ENCODE assay signal across 17 cellular contexts in genomic region chr5:129104910-129105455, GRCh38. TPM values are rescaled to one million over a fixed set of nuclear protein-coding genes. Genes with fewer than 3 reads are reported as not detected.
DNase-seq lines count a peak whose midpoint lies in the region; ATAC-seq, FAIRE-seq and TF ChIP-seq lines count a peak whose summit lies in the region.
"Had no signal": no experiment of that assay in that cellular context is flagged by ENCODE, and none has a peak within 500 bp of the region (broad histone marks: within the 10 kb centered on the region; RNA-seq: fewer than 3 reads in every experiment).

No MANE protein-coding gene starts in this region.

- H3K4ac ChIP-seq in H1 (replicated peaks; ENCODE audit: insufficient read length, low read depth, low read length): no peak overlapping the region

- H3K4me3 ChIP-seq in A549 (no peak overlapping the region), H1 (ENCODE audit: extremely low read depth in 1 of 4, insufficient read depth in 2 of 4, low read depth in 3 of 4, low read length in 4 of 4) (no peak overlapping the region), subcutaneous abdominal adipose tissue (ENCODE audit: low read depth in 1 of 5, low read length in 5 of 5) (no peak overlapping the region), MM.1S (ENCODE audit: low read length) (no peak overlapping the region)

- H3K4me1 ChIP-seq in A549: no peaks in the 10 kb centered on the region
- no peaks in the 10 kb centered on the region for H3K4me1 ChIP-seq in H1 (replicated peaks in 1 of 4; ENCODE audit: control insufficient read depth in 3 of 4, insufficient read depth in 4 of 4, low read length in 3 of 4)
- H3K4me1 ChIP-seq in subcutaneous abdominal adipose tissue (ENCODE audit: control insufficient read depth in 5 of 5, insufficient read depth in 5 of 5, low read length in 5 of 5): peaks cover 0 to 31% (median 16%) of the 10 kb centered on the region in 5 donors
- H3K4me1 ChIP-seq in MM.1S (ENCODE audit: low read length): no peaks in the 10 kb centered on the region
- H3K4me1 ChIP-seq: Caco-2 had no signal

- no peak overlapping the region for H4K91ac ChIP-seq in H1 (replicated peaks; ENCODE audit: insufficient read length, low read length)

- H3K9me3 ChIP-seq in A549 (no peaks in the 10 kb centered on the region), H1 (ENCODE audit: insufficient read depth in 2 of 2, low read depth in 1 of 2, low read length in 1 of 2) (no peaks in the 10 kb centered on the region), subcutaneous abdominal adipose tissue (ENCODE audit: control insufficient read depth in 5 of 5, low read length in 5 of 5) (no peaks in the 10 kb centered on the region), MM.1S (replicated peaks; ENCODE audit: insufficient read depth, low read length) (no peaks in the 10 kb centered on the region)
- H3K9me3 ChIP-seq: Caco-2 had no signal

- POLR2A ChIA-PET in A549 (lab: Yijun Ruan, JAX): no interaction called here
- POLR2A ChIA-PET in H1 (lab: Charles Lee; ENCODE audit: partially characterized antibody): no interaction called here

- H3K27me3 ChIP-seq in H1 (replicated peaks in 1 of 4; ENCODE audit: control insufficient read depth in 3 of 4, extremely low read depth in 1 of 4, insufficient read depth in 3 of 4, low read length in 3 of 4) (no peaks in the 10 kb centered on the region), subcutaneous abdominal adipose tissue (ENCODE audit: control insufficient read depth in 5 of 5, insufficient read depth in 4 of 5, low read length in 5 of 5) (no peaks in the 10 kb centered on the region), MM.1S (replicated peaks; ENCODE audit: insufficient read depth, low read length) (no peaks in the 10 kb centered on the region)

- no peak overlapping the region for H2BK5ac ChIP-seq in H1 (ENCODE audit: low read depth, low read length)

- H3K27ac ChIP-seq in A549 (no peak overlapping the region), H1 (ENCODE audit: low read depth, low read length) (no peak overlapping the region), subcutaneous abdominal adipose tissue (ENCODE audit: low read depth, low read length) (peak overlapping the region; percentile 55), MM.1S (ENCODE audit: low read length) (no peak overlapping the region)
- H3K27ac ChIP-seq: C4-2B had no signal

- 83% methylated on average over 5 of the region's 5 CpGs for WGBS in A549 (ENCODE audit: missing lambda C conversion rate)
- WGBS in H1 (ENCODE audit: extremely low coverage in 1 of 2, insufficient coverage in 1 of 2, insufficient read length in 1 of 2, insufficient replicate concordance in 2 of 2, low coverage in 1 of 2, low lambda C conversion rate in 2 of 2, missing lambda C conversion rate in 1 of 2), 2 experiments: 95% methylated on average over 5 of the region's 5 CpGs; no CpG with 5 or more reads in 1 of the 2 experiments

- H2AFZ ChIP-seq in H1 (ENCODE audit: low read length) (no peak overlapping the region), MM.1S (ENCODE audit: low read length) (no peak overlapping the region)

- H3K23me2 ChIP-seq in H1 (ENCODE audit: low read depth, low read length): no peaks in the 10 kb centered on the region

- no peak overlapping the region for H2BK120ac ChIP-seq in H1 (replicated peaks; ENCODE audit: low read depth, low read length)

- no peak overlapping the region for H2BK20ac ChIP-seq in H1 (ENCODE audit: low read length)

- H3K9ac ChIP-seq in H1 (replicated peaks in 1 of 4; ENCODE audit: extremely low read depth in 1 of 4, low read depth in 3 of 4, low read length in 3 of 4) (no peak overlapping the region), subcutaneous abdominal adipose tissue (ENCODE audit: low read length in 5 of 5) (no peak overlapping the region), MM.1S (ENCODE audit: low read length) (no peak overlapping the region)

- H3K79me2 ChIP-seq in H1 (ENCODE audit: control insufficient read depth in 1 of 2, insufficient read depth in 2 of 2, low read length in 2 of 2) (peaks cover 0 to 25% of the 10 kb centered on the region in 2 experiments; a peak in 2 of 4 replicates), MM.1S (ENCODE audit: low read length) (peaks cover 34% of the 10 kb centered on the region)

- H2BK12ac ChIP-seq in H1 (ENCODE audit: low read depth, low read length): no peak overlapping the region

- FAIRE-seq in A549 (lab: Jason Lieb, UNC): no peak
- FAIRE-seq in GM12892 (lab: Jason Lieb, UNC): peak; percentile 17
- FAIRE-seq in H1 (lab: Jason Lieb, UNC): no peak
- FAIRE-seq: D721Med, GM19239, HTR-8/SVneo had no signal

- CTCF ChIA-PET in A549 (lab: Yijun Ruan, JAX): no interaction called here
- CTCF ChIA-PET in H1 (lab: Charles Lee; ENCODE audit: partially characterized antibody): interaction anchor here (0.9 to 1.7 kb wide), 4 partner anchors 9 to 204 kb away, joined by 3 to 5 read pairs (median 4); no protein-coding TSS in a partner anchor

- no peak for ATAC-seq in A549
- no peak for ATAC-seq in GM19395 (IDR thresholded peaks at IDR 0.05; ENCODE audit: unreplicated experiment)

- H3K14ac ChIP-seq in H1 (ENCODE audit: insufficient read length): no peak overlapping the region

- H3K18ac ChIP-seq in H1 (ENCODE audit: extremely low read depth, low read length): no peak overlapping the region

- TF ChIP-seq CTCF in A549 (IDR thresholded peaks at IDR 0.05): no peak
- no peak for TF ChIP-seq CTCF in H1 (IDR thresholded peaks at IDR 0.05; ENCODE audit: control extremely low read depth in 1 of 3, insufficient read depth in 1 of 3, low read depth in 1 of 3, low read length in 3 of 3)
- no peak for TF ChIP-seq CTCF in MM.1S (IDR thresholded peaks at IDR 0.05; ENCODE audit: low read length)

- H4K8ac ChIP-seq in H1 (ENCODE audit: extremely low read depth, insufficient read depth, low read length): no peak overlapping the region

- no peak for DNase-seq in A549 (ENCODE audit: low read depth in 1 of 2, low spot score in 1 of 2)
- DNase-seq in GM12892 (ENCODE audit: insufficient read length): no peak
- no peak for DNase-seq in H1 (ENCODE audit: low read depth in 1 of 2, low spot score in 2 of 2)
- no peak for DNase-seq in MM.1S
- DNase-seq: AML-193; Caco-2; CD4-positive, alpha-beta T cell; DMS79 treated with DMSO at 0.1 percent for 48 hours; GF-D8; GOT3; H9 had no signal

- TF ChIP-seq RAD21 in A549 (conservative IDR thresholded peaks at IDR 0.05 in 1 of 2, IDR thresholded peaks at IDR 0.05 in 1 of 2) (no peak), H1 (IDR thresholded peaks at IDR 0.05 in 1 of 2, conservative IDR thresholded peaks at IDR 0.05 in 1 of 2; ENCODE audit: low read depth in 2 of 2, low read length in 2 of 2) (no peak)

- no peak overlapping the region for H2BK15ac ChIP-seq in H1 (ENCODE audit: low read length)

- TF ChIP-seq POLR2A in A549 (IDR thresholded peaks at IDR 0.05; ENCODE audit: low read length) (no peak), GM12892 (IDR thresholded peaks at IDR 0.05; ENCODE audit: low read depth, low read length) (no peak), H1 (IDR thresholded peaks at IDR 0.05; ENCODE audit: control extremely low read depth in 1 of 2, low read depth in 2 of 2, low read length in 2 of 2) (no peak)

- H3K23ac ChIP-seq in H1 (ENCODE audit: insufficient read length): no peak overlapping the region

- H3K56ac ChIP-seq in H1 (replicated peaks; ENCODE audit: insufficient read length, low read depth, low read length): no peak overlapping the region

- H3K36me3 ChIP-seq in H1 (ENCODE audit: control insufficient read depth in 2 of 4, insufficient read depth in 4 of 4, low read length in 3 of 4) (peaks cover 0 to 2% (median 0%) of the 10 kb centered on the region in 4 experiments; a peak in 1 of 8 replicates), subcutaneous abdominal adipose tissue (ENCODE audit: control insufficient read depth in 5 of 5, insufficient read depth in 5 of 5, low read length in 5 of 5) (peaks cover 9 to 20% (median 19%) of the 10 kb centered on the region in 5 donors), MM.1S (replicated peaks; ENCODE audit: insufficient read depth, low read length) (0 out of 2 replicates have a peak, but pooled peaks cover 6% of the 10 kb centered on the region)

- no peak for TF ChIP-seq EP300 in A549 (IDR thresholded peaks at IDR 0.05)
- TF ChIP-seq EP300 in H1 (IDR thresholded peaks at IDR 0.05; ENCODE audit: borderline replicate concordance in 1 of 2, low read depth in 2 of 2, low read length in 2 of 2): no peak

- H3F3A ChIP-seq in MM.1S (ENCODE audit: insufficient read depth, low read length): no peaks in the 10 kb centered on the region

- H4K5ac ChIP-seq in H1 (ENCODE audit: insufficient read length, low read depth, low read length): no peak overlapping the region

- no peaks in the 10 kb centered on the region for H3K9me2 ChIP-seq in MM.1S (replicated peaks; ENCODE audit: insufficient read depth, low read length)

- H3K4me2 ChIP-seq in A549: no peak overlapping the region
- no peak overlapping the region for H3K4me2 ChIP-seq in H1 (ENCODE audit: insufficient read depth in 1 of 2, low read depth in 2 of 2, low read length in 2 of 2)
- no peak overlapping the region for H3K4me2 ChIP-seq in MM.1S (ENCODE audit: low read depth, low read length)

- no peak overlapping the region for H2AK5ac ChIP-seq in H1 (ENCODE audit: low read depth, low read length)

- no peaks in the 10 kb centered on the region for H3K79me1 ChIP-seq in H1 (ENCODE audit: low read depth, low read length)

- no peaks in the 10 kb centered on the region for H4K20me1 ChIP-seq in H1 (replicated peaks in 1 of 2; ENCODE audit: control insufficient read depth in 1 of 2, insufficient read depth in 2 of 2, low read length in 2 of 2)
- H4K20me1 ChIP-seq in MM.1S (ENCODE audit: insufficient read depth, low read length): no peaks in the 10 kb centered on the region

TF ChIP-seq in A549, 52 proteins besides CTCF, POLR2A, EP300 and RAD21 (continues in another document):
- peak; percentile 98 for TF ChIP-seq MAFK (IDR thresholded peaks at IDR 0.05; ENCODE audit: partially characterized antibody)

TF ChIP-seq in H1, 55 proteins besides CTCF, POLR2A, EP300 and RAD21 (continues in another document):
- peak; percentile 76; the same call in 1 of the 2 replicates for TF ChIP-seq MAFK (IDR thresholded peaks at IDR 0.05; ENCODE audit: low read depth, low read length)

RNA-seq across cellular contexts. Expression of gene ISOC1, which starts 10.4 kb away (rescaled TPM):
- polyA plus RNA-seq in A549 (2011; rRNA removed) (25.6 and 31.6 TPM in 2 replicates), A549 (2017; fragmentation: RNase III; extraction: RNeasy Plus Mini Kit Qiagen cat#74134 plus additional on column Dnase treatment) (15.5 to 17.8 TPM (median 17.3 TPM) in 3 replicates), H1 (2011; rRNA removed) (32.0 and 34.9 TPM in 2 replicates)
- polyA plus RNA-seq in A549 (2012; cell fraction: cytosol; rRNA removed): 14.1 and 17.3 TPM in 2 replicates
- polyA plus RNA-seq in A549 (2012; cell fraction: nucleus; rRNA removed): 6.8 and 10.3 TPM in 2 replicates
- 11.8 and 12.4 TPM in 2 replicates for polyA minus RNA-seq in A549 (2011; rRNA and poly(A)+ RNA removed)
- polyA plus RNA-seq in GM12892 (2012; ENCODE audit: missing spikeins): 21.9 TPM
- 27.7 and 30.3 TPM in 2 replicates for total RNA-seq in H1 (2021; fragmentation: NEBNext Ultra II Directional; extraction: Animal tissue kit (Norgen Biotek cat#: 25700))
- 34.1 TPM for polyA plus RNA-seq in H1 (2011; cell fraction: cytosol; rRNA removed)
- 25.5 TPM for polyA plus RNA-seq in H1 (2011; cell fraction: nucleus; rRNA removed)
- 22.6 to 30.8 TPM (median 24.0 TPM) in 4 replicates for polyA plus RNA-seq in H1 (2012, experiment 1 of 2)
- polyA plus RNA-seq in H1 (2012, experiment 2 of 2): 15.3 TPM
- polyA plus RNA-seq in H1 (2013, experiment 1 of 2): 11.2 TPM
- polyA plus RNA-seq in H1 (2013, experiment 2 of 2): 11.9 TPM
- polyA minus RNA-seq in H1 (2011; rRNA and poly(A)+ RNA removed): 19.9 and 23.4 TPM in 2 replicates
- 13.7 TPM for polyA minus RNA-seq in H1 (2011; cell fraction: cytosol; rRNA and poly(A)+ RNA removed)
- 14.0 TPM for polyA minus RNA-seq in H1 (2011; cell fraction: nucleus; rRNA and poly(A)+ RNA removed)

Comparison
In these comparisons a context has a peak if more than half of its experiments do, and no peak if none do; other contexts are left out.
1. Of the 18 proteins assayed by ChIP-seq in both H1 and A549: peak only in H1: none; only in A549: none; in both: MAFK; in neither: 17.